ENCODE assay signal across 21 cellular contexts in the genomic region with DNA sequence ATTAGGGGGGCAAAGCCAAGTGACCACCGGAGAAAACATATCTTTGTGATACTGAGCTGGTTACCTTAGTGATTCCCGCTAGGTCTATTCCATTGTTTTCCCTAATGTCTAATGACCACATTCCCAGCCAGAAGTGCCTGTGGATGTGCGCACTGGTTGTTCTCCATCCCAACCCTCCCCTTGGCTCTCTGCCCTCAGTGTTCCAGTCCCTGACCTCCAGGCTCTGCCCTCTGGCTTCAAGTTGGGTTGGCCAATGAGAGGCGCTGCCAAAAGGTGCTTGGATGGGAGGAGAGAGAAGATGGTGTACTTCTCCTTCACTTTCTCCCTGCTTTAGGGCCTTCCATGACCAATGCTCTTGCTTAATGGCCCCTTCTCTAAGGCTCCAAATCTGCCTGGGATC.
"Had no signal": no experiment of that assay in that cellular context is flagged by ENCODE, and none has a peak within 500 bp of the region (broad histone marks: within the 10 kb centered on the region; RNA-seq: fewer than 3 reads in every experiment).

No MANE protein-coding gene starts in this region.

- H3K4me3 Mint-ChIP-seq: activated CD4-positive, alpha-beta T cell treated with anti-CD3 and anti-CD28 coated beads, Interleukin-2, amount 10 ng/mL, durations not matched to agents 7 days and 5 days; activated CD8-positive, alpha-beta T cell treated with anti-CD3 and anti-CD28 coated beads, Interleukin-2, amount 10 ng/mL, durations not matched to agents 7 days and 5 days; activated T-cell treated with anti-CD3 and anti-CD28 coated beads, Interleukin-2, amount 50 U/mL, for 24 hours; central memory CD8-positive, alpha-beta T cell; naive B cell; stimulated activated naive CD8-positive, alpha-beta T cell treated with anti-CD3 and anti-CD28 coated beads, Interleukin-15, Interleukin-2, amounts not matched to agents 100 ng/mL and 50 ng/mL, for 24 hours had no signal

- H3K27me3 Mint-ChIP-seq: central memory CD8-positive, alpha-beta T cell had no signal

- H3K4me3 ChIP-seq: coronary artery, mucosa of descending colon, ovary had no signal

- H3K36me3 ChIP-seq: brain microvascular endothelial cell, ovary had no signal

- FAIRE-seq: endometrium had no signal

- H3K27ac ChIP-seq: brain microvascular endothelial cell, coronary artery, ovary had no signal

- H3K9me3 ChIP-seq: mucosa of descending colon, ovary had no signal

- ATAC-seq: activated CD8-positive, alpha-beta T cell treated with anti-CD3 and anti-CD28 coated beads, Interleukin-2, amount 10 ng/mL, durations not matched to agents 7 days and 5 days; mucosa of descending colon had no signal

- H3K27me3 ChIP-seq: brain microvascular endothelial cell, ovary had no signal

- H3K27ac Mint-ChIP-seq: activated CD4-positive, alpha-beta T cell treated with anti-CD3 and anti-CD28 coated beads, Interleukin-2, amount 10 ng/mL, durations not matched to agents 7 days and 5 days; activated CD8-positive, alpha-beta T cell treated with anti-CD3 and anti-CD28 coated beads, Interleukin-2, amount 10 ng/mL, durations not matched to agents 7 days and 5 days; activated T-cell treated with anti-CD3 and anti-CD28 coated beads, Interleukin-2, amount 50 U/mL, for 24 hours; naive B cell had no signal

- H3K9me3 Mint-ChIP-seq: activated CD4-positive, alpha-beta T cell treated with anti-CD3 and anti-CD28 coated beads, Interleukin-2, amount 10 ng/mL, durations not matched to agents 7 days and 5 days; activated T-cell treated with anti-CD3 and anti-CD28 coated beads, Interleukin-2, amount 50 U/mL, for 24 hours; central memory CD8-positive, alpha-beta T cell; naive B cell; stimulated activated naive CD8-positive, alpha-beta T cell treated with anti-CD3 and anti-CD28 coated beads, Interleukin-15, Interleukin-2, amounts not matched to agents 100 ng/mL and 50 ng/mL, for 24 hours had no signal

- DNase-seq: activated CD4-positive, alpha-beta T cell treated with anti-CD3 and anti-CD28 coated beads, Interleukin-2, amount 10 ng/mL, durations not matched to agents 7 days and 5 days; activated CD8-positive, alpha-beta T cell treated with anti-CD3 and anti-CD28 coated beads, Interleukin-2, amount 10 ng/mL, durations not matched to agents 7 days and 5 days; activated naive CD4-positive, alpha-beta T cell treated with anti-CD3 and anti-CD28 coated beads, Interleukin-2, amount 50 U/mL, for 16 hours; activated T-cell treated with anti-CD3 and anti-CD28 coated beads, Interleukin-2, amount 50 U/mL, for 24 hours; aorta; brain microvascular endothelial cell; erythroblast; foreskin melanocyte; mesenchymal stem cell; mucosa of descending colon; naive B cell; stimulated activated CD4-positive, alpha-beta T cell treated with anti-CD3 and anti-CD28 coated beads, Interleukin-12 subunit alpha, Interleukin-12 subunit beta, amount 100 ng/mL, for 4 hours; stimulated activated CD4-positive, alpha-beta T cell treated with anti-CD3 and anti-CD28 coated beads, Interleukin-1b, Interleukin-23, amount 100 ng/mL, for 48 hours; stimulated activated CD8-positive, alpha-beta memory T cell treated with anti-CD3 and anti-CD28 coated beads, Interleukin-4, amount 100 ng/mL, for 48 hours; T1000; trophoblast cell had no signal
